In genomic region chr22:46328797-46329196, GRCh38 we compare ENCODE assay signal across 22 cellular contexts. TPM values are rescaled to one million over a fixed set of nuclear protein-coding genes. Genes with fewer than 3 reads are reported as not detected.
"Had no signal": no experiment of that assay in that cellular context is flagged by ENCODE, and none has a peak within 500 bp of the region (broad histone marks: within the 10 kb centered on the region; RNA-seq: fewer than 3 reads in every experiment).

No MANE protein-coding gene starts in this region.

- H3K36me3 Mint-ChIP-seq: IgD-negative memory B cell had no signal

- H3K9me3 Mint-ChIP-seq: IgD-negative memory B cell had no signal

- FAIRE-seq: HTR-8/SVneo, K562, RCC 7860 had no signal

- ATAC-seq: K562 had no signal

- H3K27ac Mint-ChIP-seq: IgD-negative memory B cell had no signal

- H3K4me3 ChIP-seq: K562 had no signal

- DNase-seq: MV-4-11, NCI-H1048, NCI-H1105, NCI-H1417, NCI-H1436 treated with DMSO at 0.1 percent for 48 hours, NCI-H1694, NCI-H187 treated with DMSO at 0.1 percent for 48 hours, NCI-H2029 treated with DMSO at 0.1 percent for 48 hours, NCI-H2171 treated with DMSO at 0.1 percent for 48 hours, NCI-H2227 treated with DMSO at 0.1 percent for 48 hours, NCI-H524, NCI-H526 treated with DMSO at 0.1 percent for 48 hours, NCI-H774, RPMI8226, SHP77, SK-N-SH, SW 1271 had no signal

- H3K4me1 Mint-ChIP-seq: IgD-negative memory B cell had no signal

- H3K9me3 ChIP-seq: SK-N-SH had no signal

- H3K27me3 Mint-ChIP-seq: IgD-negative memory B cell had no signal

- H3K9ac ChIP-seq: SK-N-SH had no signal

- H3K27ac ChIP-seq: HL-60 had no signal

RNA-seq across cellular contexts. Expression of gene GTSE1, which starts 32.1 kb away (rescaled TPM):
- polyA plus RNA-seq: IgD-negative memory B cell had no signal
